8 cellular contexts compared by ENCODE assay signal in genomic region chr2:202588647-202589581, GRCh38. TPM values are rescaled to one million over a fixed set of nuclear protein-coding genes. Genes with fewer than 3 reads are reported as not detected.
A peak's percentile ranks its signal among the peaks of the same experiment; 100 is the strongest.
DNase-seq lines count a peak whose midpoint lies in the region; ATAC-seq, FAIRE-seq and TF ChIP-seq lines count a peak whose summit lies in the region.

No MANE protein-coding gene starts in this region.

- 26 to 33% (median 29%) methylated on average over 13 to 17 of the region's 17 CpGs for WGBS in stomach, 5 donors

- in situ Hi-C loops in Caki2 (cut with HindIII; ENCODE audit: low pct_unique_long_range_greater_than_20kb, low sequenced_read_pairs), result no loop called here

- peak; percentile 96 for TF ChIP-seq CTCF in LNCAP (IDR thresholded peaks at IDR 0.05)
- peak; percentile 89 for TF ChIP-seq CTCF in neural progenitor cell (IDR thresholded peaks at IDR 0.05)
- peak in 5 of 7 experiments; percentile 91 to 94 (median 93) for TF ChIP-seq CTCF in stomach (IDR thresholded peaks at IDR 0.05)

- peaks cover 5% of the 10 kb centered on the region for H3K9me3 Mint-ChIP-seq in neural progenitor cell

- H3K36me3 ChIP-seq in neural progenitor cell (no peaks in the 10 kb centered on the region), stomach (no peaks in the 10 kb centered on the region)

- no peak overlapping the region for H3K9ac ChIP-seq in neural progenitor cell

- peak overlapping the region; percentile 90 for H3K27ac Mint-ChIP-seq in neural progenitor cell

- H2AFZ ChIP-seq in neural progenitor cell (replicated peaks), result peak overlapping the region; percentile 83

- no peaks in the 10 kb centered on the region for H3K36me3 Mint-ChIP-seq in neural progenitor cell

- H3K79me2 ChIP-seq in neural progenitor cell (ENCODE audit: low read depth), result no peaks in the 10 kb centered on the region

- H3K4me1 ChIP-seq in neural progenitor cell (peaks cover 10% of the 10 kb centered on the region), stomach (peaks cover 5 to 12% (median 7%) of the 10 kb centered on the region in 4 donors)

- TF ChIP-seq EP300 in stomach (IDR thresholded peaks at IDR 0.05), result no peak

- H4K20me1 ChIP-seq in neural progenitor cell (ENCODE audit: low read depth), result no peaks in the 10 kb centered on the region

- H3K9me3 ChIP-seq in neural progenitor cell (ENCODE audit: low read depth), result no peaks in the 10 kb centered on the region
- peaks cover 0 to 5% (median 2%) of the 10 kb centered on the region in 4 donors for H3K9me3 ChIP-seq in stomach

- H3K27me3 ChIP-seq in neural progenitor cell (no peaks in the 10 kb centered on the region), stomach (no peaks in the 10 kb centered on the region)

- peak overlapping the region; percentile 65 for H3K4me3 Mint-ChIP-seq in neural progenitor cell

- intact Hi-C loops in stomach (cut with DNase I; ENCODE audit: low total_unique reads), result no loop called here

- H3K4me2 ChIP-seq in neural progenitor cell, result peak overlapping the region; percentile 33

- H3K27ac ChIP-seq in neural progenitor cell (no peak overlapping the region), stomach (no peak overlapping the region)

- TF ChIP-seq POLR2A in stomach (IDR thresholded peaks at IDR 0.05), result no peak

- H3K27me3 Mint-ChIP-seq in neural progenitor cell (ENCODE audit: insufficient read depth, low read depth), result no peaks in the 10 kb centered on the region

- H3F3A ChIP-seq in neural progenitor cell (ENCODE audit: low read depth), result no peaks in the 10 kb centered on the region

- H3K4me1 Mint-ChIP-seq in neural progenitor cell, result peaks cover 8% of the 10 kb centered on the region

- no peak for FAIRE-seq in RCC 7860 (lab: Jason Lieb, UNC)

- H3K4me3 ChIP-seq in neural progenitor cell, result no peak overlapping the region
- peak overlapping the region in 2 of 4 donors; percentile 23 for H3K4me3 ChIP-seq in stomach

- DNase-seq in Caki2 (ENCODE audit: low read depth), result peak; percentile 55
- DNase-seq in RCC 7860 (ENCODE audit: low spot score), result peak; percentile 59
- DNase-seq in activated T-helper 1 cell treated with anti-CD3 and anti-CD28 coated beads, Interleukin-2, amount 50 U/mL, for 16 hours (ENCODE audit: low read depth in 1 of 2, low spot score in 1 of 2), result peak; percentile 35 to 36
- peak; percentile 58 for DNase-seq in fibroblast of the conjunctiva (ENCODE audit: low read depth)
- peak; percentile 93 for DNase-seq in neural progenitor cell (ENCODE audit: low spot score)
- DNase-seq in stomach, result peak; percentile 73

- ATAC-seq in GM21423 (IDR thresholded peaks at IDR 0.05; ENCODE audit: unreplicated experiment), result peak; percentile 79

RNA-seq across cellular contexts. Expression of gene FAM117B, which starts 45.9 kb away (rescaled TPM):
- total RNA-seq in Caki2 (2014; rRNA removed; shearing (Covaris generic); ENCODE audit: low replicate concordance), result 1.4 and 1.7 TPM in 2 replicates
- total RNA-seq in neural progenitor cell (ENCODE audit: low replicate concordance) (15.0 and 17.5 TPM in 2 replicates), stomach (10 to 100 TPM; 11.4 to 49.8 (median 17.5) TPM)
- polyA plus RNA-seq in stomach, result 1 to 10 TPM; 1.9 to 2.9 (median 2.1) TPM

Comparison
In these comparisons a context has a peak if more than half of its experiments do, and no peak if none do; other contexts are left out.
1. DNase-seq: peak in every context shown above with its lines; median percentile 93 in neural progenitor cell; 73 in stomach; 59 in RCC 7860; 58 in fibroblast of the conjunctiva; 55 in Caki2; 36 in activated T-helper 1 cell treated with anti-CD3 and anti-CD28 coated beads, Interleukin-2, amount 50 U/mL, for 16 hours.